In the genomic region with DNA sequence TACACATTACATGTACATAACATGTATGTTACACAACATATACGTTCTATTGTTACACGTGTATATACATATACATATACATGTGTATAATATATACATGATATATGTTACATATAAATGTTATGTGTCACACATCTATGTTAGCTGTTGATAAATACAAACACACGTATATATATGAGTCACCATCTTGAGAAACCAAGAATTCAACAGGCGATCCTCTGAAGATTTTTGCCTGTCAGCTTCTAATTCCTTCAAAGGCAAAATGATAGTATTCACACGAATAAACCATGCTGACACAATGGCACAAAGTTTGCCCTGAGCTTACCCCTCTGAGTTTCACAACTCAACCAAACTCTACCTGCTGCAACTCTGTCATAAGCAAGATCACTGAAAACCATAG, we compare ENCODE assay signal across 16 cellular contexts. TPM values are rescaled to one million over a fixed set of nuclear protein-coding genes. Genes with fewer than 3 reads are reported as not detected.
DNase-seq lines count a peak whose midpoint lies in the region; ATAC-seq, FAIRE-seq and TF ChIP-seq lines count a peak whose summit lies in the region.
"Had no signal": no experiment of that assay in that cellular context is flagged by ENCODE, and none has a peak within 500 bp of the region (broad histone marks: within the 10 kb centered on the region; RNA-seq: fewer than 3 reads in every experiment).

No MANE protein-coding gene starts in this region.

- no peak overlapping the region for H3K9ac ChIP-seq in PC-3 (ENCODE audit: low read length)
- H3K9ac ChIP-seq in K562 (ENCODE audit: insufficient read depth in 1 of 2, low read depth in 2 of 2, low read length in 2 of 2) = no peak overlapping the region
- H3K9ac ChIP-seq in smooth muscle cell (ENCODE audit: low read depth) = peak overlapping the region; percentile 37

- ATAC-seq in PC-3 (no peak), K562 (no peak)
- ATAC-seq: GM12878, GM23338 had no signal

- in situ Hi-C loops in K562 (cut with MboI) = loop anchor here (25.0 kb wide), 1 partner anchor 1167 kb away; no protein-coding TSS in a partner anchor

- no peak overlapping the region for H3K4me2 ChIP-seq in PC-3 (ENCODE audit: low read length)
- H3K4me2 ChIP-seq in K562 (ENCODE audit: insufficient read depth, low read length) = no peak overlapping the region
- H3K4me2 ChIP-seq in smooth muscle cell = peak overlapping the region; percentile 3
- H3K4me2 ChIP-seq: GM23338 had no signal

- no peaks in the 10 kb centered on the region for H3K9me2 ChIP-seq in PC-3 (replicated peaks; ENCODE audit: low read length)

- no peak for TF ChIP-seq CTCF in PC-3 (conservative IDR thresholded peaks at IDR 0.05; ENCODE audit: low read depth, low read length)
- TF ChIP-seq CTCF in K562 (IDR thresholded peaks at IDR 0.05 in 2 of 3, conservative IDR thresholded peaks at IDR 0.05 in 1 of 3; ENCODE audit: insufficient read depth in 2 of 3, low read depth in 1 of 3, low read length in 3 of 3) = no peak
- TF ChIP-seq CTCF in epithelial cell of esophagus (IDR thresholded peaks at IDR 0.05; ENCODE audit: insufficient read depth, low read depth, low read length, missing control alignments) = no peak
- TF ChIP-seq CTCF in smooth muscle cell (IDR thresholded peaks at IDR 0.05; ENCODE audit: borderline replicate concordance, insufficient read depth, poor library complexity, severe bottlenecking) = no peak

- H4K20me1 ChIP-seq in PC-3 (ENCODE audit: low read length) = no peaks in the 10 kb centered on the region
- no peaks in the 10 kb centered on the region for H4K20me1 ChIP-seq in K562 (replicated peaks; ENCODE audit: control insufficient read depth, insufficient read depth, low read length)
- no peaks in the 10 kb centered on the region for H4K20me1 ChIP-seq in smooth muscle cell (ENCODE audit: low read depth)

- peak; percentile 43 for DNase-seq in PC-3
- DNase-seq in K562 (ENCODE audit: extremely low read depth in 1 of 4, low spot score in 3 of 4) = no peak
- peak; percentile 58 for DNase-seq in epithelial cell of esophagus (ENCODE audit: low read depth)
- DNase-seq in smooth muscle cell (lab: John Stamatoyannopoulos, UW; ENCODE audit: unreplicated experiment) = no peak
- no peak for DNase-seq in NCI-H446 (lab: John Stamatoyannopoulos, UW)
- no peak for DNase-seq in NCI-H1048 (lab: John Stamatoyannopoulos, UW)
- DNase-seq in NCI-H345 (lab: John Stamatoyannopoulos, UW) = no peak
- DNase-seq: BE2C; CD4-positive, alpha-beta memory T cell; DMS79; H7 had no signal

- no peak for TF ChIP-seq RAD21 in K562 (CRISPR knock-in tag; conservative IDR thresholded peaks at IDR 0.05 in 1 of 2, IDR thresholded peaks at IDR 0.05 in 1 of 2)

- H3K27ac ChIP-seq in PC-3 (ENCODE audit: low read length) (0 out of 2 replicates have a peak overlapping the region, but pooled peaks have one; percentile 9), K562 (ENCODE audit: extremely low read depth, low read depth, low read length) (no peak overlapping the region), smooth muscle cell (ENCODE audit: low read depth) (peak overlapping the region; percentile 24)
- H3K27ac ChIP-seq: C4-2B had no signal

- no peak for TF ChIP-seq EP300 in K562 (IDR thresholded peaks at IDR 0.05; ENCODE audit: low read length)

- no peak overlapping the region for H2AFZ ChIP-seq in PC-3 (ENCODE audit: low read length)
- H2AFZ ChIP-seq in K562 (ENCODE audit: low read depth, low read length) = no peak overlapping the region
- H2AFZ ChIP-seq in smooth muscle cell (ENCODE audit: low read depth) = no peak overlapping the region
- H2AFZ ChIP-seq: GM23338 had no signal

- H3K27me3 ChIP-seq in PC-3 (ENCODE audit: low read length) = no peaks in the 10 kb centered on the region
- peaks cover 9 to 14% of the 10 kb centered on the region in 2 experiments; a peak in 3 of 5 replicates for H3K27me3 ChIP-seq in K562 (ENCODE audit: control insufficient read depth in 2 of 2, insufficient read depth in 2 of 2, low read length in 2 of 2)
- H3K27me3 ChIP-seq in smooth muscle cell (ENCODE audit: low read depth) = no peaks in the 10 kb centered on the region
- H3K27me3 ChIP-seq: BE2C had no signal

- H3K79me2 ChIP-seq in PC-3 (ENCODE audit: low read length) = no peaks in the 10 kb centered on the region
- no peaks in the 10 kb centered on the region for H3K79me2 ChIP-seq in K562 (ENCODE audit: control insufficient read depth, insufficient read depth, low read length)
- H3K79me2 ChIP-seq in smooth muscle cell (ENCODE audit: low read depth) = no peaks in the 10 kb centered on the region

- BruUV-seq in PC-3 (replicated peaks; lab: Mats Ljungman, UMichigan) (no TSS peak), K562 (replicated peaks; lab: Mats Ljungman, UMichigan) (no TSS peak)

- TF ChIP-seq POLR2A in K562 (conservative IDR thresholded peaks at IDR 0.05) = no peak

- FAIRE-seq in K562 (lab: Jason Lieb, UNC) = no peak
- FAIRE-seq: GM12878, GM18507, HepG2 had no signal

- H3F3A ChIP-seq in PC-3 (ENCODE audit: low read length, unreplicated experiment) (peaks cover 23% of the 10 kb centered on the region), smooth muscle cell (ENCODE audit: low read depth) (peaks cover 56% of the 10 kb centered on the region)

- no peak overlapping the region for H3K4me3 ChIP-seq in PC-3 (ENCODE audit: low read length)
- no peak overlapping the region for H3K4me3 ChIP-seq in K562
- no peak overlapping the region for H3K4me3 ChIP-seq in epithelial cell of esophagus (ENCODE audit: low read length)
- no peak overlapping the region for H3K4me3 ChIP-seq in smooth muscle cell
- H3K4me3 ChIP-seq: GM12878, GM23338 had no signal

- no peaks in the 10 kb centered on the region for H3K36me3 ChIP-seq in PC-3 (ENCODE audit: low read depth, low read length)
- H3K36me3 ChIP-seq in K562 (ENCODE audit: control insufficient read depth, insufficient read depth, low read length) = no peaks in the 10 kb centered on the region
- H3K36me3 ChIP-seq in smooth muscle cell (ENCODE audit: low read depth) = no peaks in the 10 kb centered on the region
- H3K36me3 ChIP-seq: BE2C had no signal

- CTCF ChIA-PET in PC-3 (lab: Charles Lee) = no interaction called here
- CTCF ChIA-PET in K562 (lab: Yijun Ruan, JAX; ENCODE audit: low intra/inter-chr PET ratio) = no interaction called here

- H3K9me3 ChIP-seq in PC-3 (ENCODE audit: low read length) (0 out of 2 replicates have a peak, but pooled peaks cover 6% of the 10 kb centered on the region), K562 (replicated peaks; ENCODE audit: control insufficient read depth, insufficient read depth, low read depth, low read length) (peaks cover 33% of the 10 kb centered on the region), smooth muscle cell (replicated peaks; ENCODE audit: low read depth) (no peaks in the 10 kb centered on the region)
- H3K9me3 ChIP-seq: BE2C had no signal

- peaks cover 29% of the 10 kb centered on the region for H3K4me1 ChIP-seq in PC-3 (ENCODE audit: insufficient read depth, low read length)
- H3K4me1 ChIP-seq in K562 (replicated peaks in 1 of 2; ENCODE audit: control insufficient read depth in 2 of 2, insufficient read depth in 2 of 2, low read length in 2 of 2) = no peaks in the 10 kb centered on the region; a peak in 1 of 5 replicates
- H3K4me1 ChIP-seq in smooth muscle cell (ENCODE audit: low read depth) = peaks cover 9% of the 10 kb centered on the region

- no peaks in the 10 kb centered on the region for H3K9me1 ChIP-seq in K562 (ENCODE audit: control insufficient read depth, insufficient read depth, low read length)

- POLR2A ChIA-PET in PC-3 (lab: Charles Lee; ENCODE audit: unreplicated experiment) = interaction anchor here (0.6 kb wide), 1 partner anchor 1010 kb away, joined by 33 read pairs; no protein-coding TSS in a partner anchor
- POLR2A ChIA-PET in K562 (lab: Yijun Ruan, JAX) = interaction anchor here (1.0 kb wide), 1 partner anchor 25 kb away, joined by 4 read pairs; no protein-coding TSS in a partner anchor

- under 1% methylated on average over 5 of the region's 5 CpGs for WGBS in K562 (ENCODE audit: insufficient coverage, low coverage, missing lambda C conversion rate)
- WGBS in smooth muscle cell (ENCODE audit: low lambda C conversion rate) = 60% methylated on average over 5 of the region's 5 CpGs

- intact Hi-C loops in PC-3 (cut with micrococcal nuclease) (no loop called here), K562 (cut with micrococcal nuclease) (no loop called here)

TF ChIP-seq in K562, 482 proteins besides CTCF, POLR2A, EP300 and RAD21:
- no peak for TF ChIP-seq RNF2 (IDR thresholded peaks at IDR 0.05)
- no peak for TF ChIP-seq ZNF408 (CRISPR knock-in tag; IDR thresholded peaks at IDR 0.05; ENCODE audit: low read depth)
- TF ChIP-seq CEBPB (tag; IDR thresholded peaks at IDR 0.05) = 0 out of 2 replicates have a peak, but pooled peaks have one; percentile 14
- no peak for TF ChIP-seq GATAD2A (IDR thresholded peaks at IDR 0.05)

RNA-seq across cellular contexts. Expression of a gene that starts 30.2 kb away (rescaled TPM):
- total RNA-seq in PC-3 (2014; rRNA removed) = 0.75 and 2.1 TPM in 2 replicates
- 16.2 and 42.2 TPM in 2 replicates for total RNA-seq in K562 (2011; cell fraction: chromatin; rRNA removed; ENCODE audit: low replicate concordance)
- total RNA-seq in K562 (2011; cell fraction: nucleolus; rRNA removed) = 30.9 and 35.9 TPM in 2 replicates
- 12.6 and 19.2 TPM in 2 replicates for total RNA-seq in K562 (2011; cell fraction: nucleoplasm; rRNA removed)
- total RNA-seq in K562 (2014; rRNA removed) = 25.2 and 30.4 TPM in 2 replicates
- 11.5 and 13.4 TPM in 2 replicates for total RNA-seq in K562 (2014; rRNA removed; fragmentation: Illumina TruSeq; extraction: Trizol)
- 11.6 and 12.6 TPM in 2 replicates for total RNA-seq in K562 (2015; rRNA removed; fragmentation: Illumina TruSeq; extraction: Trizol)
- 28.9 and 31.6 TPM in 2 replicates for total RNA-seq in K562 (2021)
- polyA plus RNA-seq in K562 (2011; rRNA removed) = 21.7 and 25.3 TPM in 2 replicates
- polyA plus RNA-seq in K562 (2011; cell fraction: cytosol; rRNA removed) = 27.4 and 44.2 TPM in 2 replicates
- 24.7 and 34.1 TPM in 2 replicates for polyA plus RNA-seq in K562 (2011; cell fraction: nucleus; rRNA removed)
- 14.6 and 21.7 TPM in 2 replicates for polyA plus RNA-seq in K562 (2012)
- polyA plus RNA-seq in K562 (2014; fragmentation: Illumina TruSeq; extraction: Trizol) = 17.8 and 20.7 TPM in 2 replicates
- 1 to 10 TPM in 1 of 2 experiments, under 1 TPM in 1; 0.96 to 2.0 TPM for polyA plus RNA-seq in K562 (2014; fragmentation: Nextera tagmentation; extraction: Ambion mirVana)
- 31.8 and 32.9 TPM in 2 replicates for polyA plus RNA-seq in K562 (2014; rRNA removed)
- 9.3 and 10.6 TPM in 2 replicates for polyA minus RNA-seq in K562 (2011; rRNA and poly(A)+ RNA removed)
- polyA minus RNA-seq in K562 (2011; cell fraction: cytosol; rRNA and poly(A)+ RNA removed) = 7.7 and 8.3 TPM in 2 replicates
- 18.8 and 20.2 TPM in 2 replicates for polyA minus RNA-seq in K562 (2011; cell fraction: nucleus; rRNA and poly(A)+ RNA removed)
- total RNA-seq in smooth muscle cell = 0.22 TPM in 1 of 2 replicates, not detected in the other
- polyA plus RNA-seq in smooth muscle cell = 0.51 and 1.1 TPM in 2 replicates

Comparison
In these comparisons a context has a peak if more than half of its experiments do, and no peak if none do; other contexts are left out.
1. DNase-seq: peak in PC-3 (single experiment) and epithelial cell of esophagus (single experiment); none in K562 (0 of 4), smooth muscle cell (single experiment), NCI-H446 (0 of 2), NCI-H1048 (single experiment) and NCI-H345 (single experiment).